14 cellular contexts compared by ENCODE assay signal in genomic region chr19:10294368-10294697, GRCh38. TPM values are rescaled to one million over a fixed set of nuclear protein-coding genes. Genes with fewer than 3 reads are reported as not detected.
DNase-seq lines count a peak whose midpoint lies in the region; ATAC-seq and TF ChIP-seq lines count a peak whose summit lies in the region.
"Had no signal": no experiment of that assay in that cellular context is flagged by ENCODE, and none has a peak within 500 bp of the region (broad histone marks: within the 10 kb centered on the region; RNA-seq: fewer than 3 reads in every experiment).

No MANE protein-coding gene starts in this region.

- peak overlapping the region; percentile 48 for H3K4me3 Mint-ChIP-seq in T-helper 2 cell treated with Interferon-gamma antibody and Interleukin-4, amounts not matched to agents 5 μg/mL and 100 μg/mL, for 36 hours
- H3K4me3 Mint-ChIP-seq in dendritic cell treated with granulocyte-macrophage colony-stimulating factor and Interleukin-4, amounts not matched to agents 40 ng/mL and 50 ng/mL, for 4 days = peak overlapping the region; percentile 79
- H3K4me3 Mint-ChIP-seq in osteocyte (ENCODE audit: unreplicated experiment) = no peak overlapping the region

- ATAC-seq in HG03108 (IDR thresholded peaks at IDR 0.05; ENCODE audit: unreplicated experiment) (no peak), HG02870 (IDR thresholded peaks at IDR 0.05; ENCODE audit: unreplicated experiment) (no peak)
- ATAC-seq: gastrocnemius medialis, left lung had no signal

- H3K4me1 Mint-ChIP-seq in T-helper 2 cell treated with Interferon-gamma antibody and Interleukin-4, amounts not matched to agents 5 μg/mL and 100 μg/mL, for 36 hours (ENCODE audit: low read depth) = peaks cover 37% of the 10 kb centered on the region
- peaks cover 67% of the 10 kb centered on the region for H3K4me1 Mint-ChIP-seq in dendritic cell treated with granulocyte-macrophage colony-stimulating factor and Interleukin-4, amounts not matched to agents 40 ng/mL and 50 ng/mL, for 4 days (ENCODE audit: low read depth)
- peaks cover 40% of the 10 kb centered on the region for H3K4me1 Mint-ChIP-seq in osteocyte (ENCODE audit: unreplicated experiment)

- intact Hi-C loops in dendritic cell treated with granulocyte-macrophage colony-stimulating factor and Interleukin-4, amounts not matched to agents 40 ng/mL and 50 ng/mL, for 4 days (cut with micrococcal nuclease) = loop anchor here (5.0 kb wide), 1 partner anchor 38 kb away; the partner anchor contains the start of gene RAVER1

- H3K27ac Mint-ChIP-seq in T-helper 2 cell treated with Interferon-gamma antibody and Interleukin-4, amounts not matched to agents 5 μg/mL and 100 μg/mL, for 36 hours = no peak overlapping the region
- H3K27ac Mint-ChIP-seq in dendritic cell treated with granulocyte-macrophage colony-stimulating factor and Interleukin-4, amounts not matched to agents 40 ng/mL and 50 ng/mL, for 4 days = peak overlapping the region; percentile 65
- no peak overlapping the region for H3K27ac Mint-ChIP-seq in osteocyte (ENCODE audit: unreplicated experiment)

- H3K36me3 Mint-ChIP-seq in T-helper 2 cell treated with Interferon-gamma antibody and Interleukin-4, amounts not matched to agents 5 μg/mL and 100 μg/mL, for 36 hours (ENCODE audit: low read depth) = no peaks in the 10 kb centered on the region
- H3K36me3 Mint-ChIP-seq in dendritic cell treated with granulocyte-macrophage colony-stimulating factor and Interleukin-4, amounts not matched to agents 40 ng/mL and 50 ng/mL, for 4 days (ENCODE audit: low read depth) = peaks cover 19% of the 10 kb centered on the region
- H3K36me3 Mint-ChIP-seq in osteocyte (ENCODE audit: unreplicated experiment) = peaks cover 2% of the 10 kb centered on the region

- no peak for TF ChIP-seq CTCF in osteocyte (IDR thresholded peaks at IDR 0.05)

- peaks cover 58% of the 10 kb centered on the region for H3K27me3 Mint-ChIP-seq in T-helper 2 cell treated with Interferon-gamma antibody and Interleukin-4, amounts not matched to agents 5 μg/mL and 100 μg/mL, for 36 hours (ENCODE audit: low read depth)
- H3K27me3 Mint-ChIP-seq in dendritic cell treated with granulocyte-macrophage colony-stimulating factor and Interleukin-4, amounts not matched to agents 40 ng/mL and 50 ng/mL, for 4 days = peaks cover 64% of the 10 kb centered on the region
- peaks cover 61% of the 10 kb centered on the region for H3K27me3 Mint-ChIP-seq in osteocyte (ENCODE audit: unreplicated experiment)

- H3K9me3 Mint-ChIP-seq in T-helper 2 cell treated with Interferon-gamma antibody and Interleukin-4, amounts not matched to agents 5 μg/mL and 100 μg/mL, for 36 hours = no peaks in the 10 kb centered on the region
- no peaks in the 10 kb centered on the region for H3K9me3 Mint-ChIP-seq in dendritic cell treated with granulocyte-macrophage colony-stimulating factor and Interleukin-4, amounts not matched to agents 40 ng/mL and 50 ng/mL, for 4 days
- H3K9me3 Mint-ChIP-seq in osteocyte (ENCODE audit: unreplicated experiment) = no peaks in the 10 kb centered on the region

- no peak for DNase-seq in T-helper 2 cell treated with Interferon-gamma antibody and Interleukin-4, amounts not matched to agents 5 μg/mL and 100 μg/mL, for 36 hours (ENCODE audit: low spot score)
- no peak for DNase-seq in T-helper 2 cell
- DNase-seq in osteocyte (ENCODE audit: extremely low spot score, unreplicated experiment) = peak; percentile 83
- DNase-seq: activated naive CD4-positive, alpha-beta T cell treated with anti-CD3 and anti-CD28 coated beads, Interleukin-2, amount 50 U/mL, for 16 hours; colonic mucosa; gastrocnemius medialis; HCEC 1CT; IMR-90; NCI-H146; Right ventricle myocardium superior had no signal

RNA-seq across cellular contexts. Expression of gene ICAM5, which starts 4.6 kb away (rescaled TPM):
- 1.7 and 2.0 TPM in 2 replicates for total RNA-seq in osteocyte
- total RNA-seq: gastrocnemius medialis had no signal

RNA-seq across cellular contexts. Expression of gene ICAM4, which starts 7.6 kb away (rescaled TPM):
- total RNA-seq in osteocyte = not detected in 2 replicates
- total RNA-seq: gastrocnemius medialis had no signal

RNA-seq across cellular contexts. Expression of gene ZGLP1, which starts 15.3 kb away (rescaled TPM):
- total RNA-seq in osteocyte = 6.8 and 7.6 TPM in 2 replicates

RNA-seq across cellular contexts. Expression of gene FDX2, which starts 21.5 kb away (rescaled TPM):
- total RNA-seq in osteocyte = 21.5 and 27.4 TPM in 2 replicates

RNA-seq across cellular contexts. Expression of gene ICAM1, which starts 23.4 kb away (rescaled TPM):
- 31.8 and 35.5 TPM in 2 replicates for total RNA-seq in osteocyte
